In genomic region chr7:44157116-44158059, GRCh38 we compare ENCODE assay signal across 25 cellular contexts. TPM values are rescaled to one million over a fixed set of nuclear protein-coding genes. Genes with fewer than 3 reads are reported as not detected.
DNase-seq lines count a peak whose midpoint lies in the region; ATAC-seq and TF ChIP-seq lines count a peak whose summit lies in the region.
"Had no signal": no experiment of that assay in that cellular context is flagged by ENCODE, and none has a peak within 500 bp of the region (broad histone marks: within the 10 kb centered on the region; RNA-seq: fewer than 3 reads in every experiment).

No MANE protein-coding gene starts in this region.

- no peaks in the 10 kb centered on the region for H3K27me3 ChIP-seq in WERI-Rb-1 (ENCODE audit: insufficient read depth, low read depth, severe bottlenecking)

- H3K27ac ChIP-seq in WERI-Rb-1, result peak overlapping the region; percentile 55
- H3K27ac ChIP-seq: GM23248 had no signal

- peak; percentile 42 for DNase-seq in activated CD8-positive, alpha-beta memory T cell treated with anti-CD3 and anti-CD28 coated beads, Interleukin-2, amount 50 U/mL, for 48 hours
- DNase-seq in activated CD8-positive, alpha-beta memory T cell treated with anti-CD3 and anti-CD28 coated beads for 24 hours, result no peak
- DNase-seq in WERI-Rb-1, result peak; percentile 89
- DNase-seq in left lobe of liver (ENCODE audit: low spot score), result no peak
- DNase-seq in sciatic nerve (ENCODE audit: low spot score), result peak; percentile 49
- no peak for DNase-seq in HuH-7.5 (ENCODE audit: low spot score)
- no peak for DNase-seq in NCI-H510A treated with DMSO at 0.1 percent for 48 hours (lab: John Stamatoyannopoulos, UW)
- DNase-seq in LoVo (ENCODE audit: low spot score), result no peak
- DNase-seq: activated naive CD8-positive, alpha-beta T cell treated with anti-CD3 and anti-CD28 coated beads, Interleukin-2, amount 10 ng/mL, durations not matched to agents 7 days and 5 days; DMS79 treated with DMSO at 0.1 percent for 48 hours; effector CD4-positive, alpha-beta T cell; foreskin melanocyte; GM23248; hypothalamus; kidney; NCI-H187 treated with DMSO at 0.1 percent for 48 hours; NK-92 treated with Interleukin-12 subunit alpha and Interleukin-12 subunit beta, amount 100 ng/mL, for 24 hours; nucleus accumbens; stimulated activated CD4-positive, alpha-beta T cell treated with anti-CD3 and anti-CD28 coated beads, Interleukin-12 subunit alpha, Interleukin-12 subunit beta, amount 100 ng/mL, for 4 hours; T-helper 1 cell; trophoblast cell had no signal

- ATAC-seq in left lobe of liver (peak; percentile 28), sciatic nerve (no peak)
- ATAC-seq: GM12878 had no signal

- intact Hi-C loops in sciatic nerve (cut with DNase I), result no loop called here

- peak; percentile 75 for TF ChIP-seq CTCF in WERI-Rb-1 (IDR thresholded peaks at IDR 0.05; ENCODE audit: low read depth, low read length)

- H3K9me3 ChIP-seq in WERI-Rb-1 (ENCODE audit: severe bottlenecking), result no peaks in the 10 kb centered on the region

- no peaks in the 10 kb centered on the region for H3K36me3 ChIP-seq in WERI-Rb-1

- no peak overlapping the region for H3K4me3 ChIP-seq in WERI-Rb-1 (ENCODE audit: low read depth, low read length)
- H3K4me3 ChIP-seq: GM12878, GM23248 had no signal

RNA-seq across cellular contexts. Expression of gene MYL7, which starts 16.3 kb away (rescaled TPM):
- not detected for total RNA-seq in left lobe of liver
- not detected for total RNA-seq in sciatic nerve
- total RNA-seq: activated naive CD8-positive, alpha-beta T cell treated with anti-CD3 and anti-CD28 coated beads, Interleukin-2, amount 10 ng/mL, durations not matched to agents 7 days and 5 days; B cell; chondrocyte; GM12878; GM23248; kidney; lung microvascular endothelial cell had no signal

RNA-seq across cellular contexts. Expression of gene GCK, which starts 31.9 kb away (rescaled TPM):
- total RNA-seq in left lobe of liver (1.7 TPM), sciatic nerve (1.9 TPM)
- total RNA-seq: GM12878 had no signal

RNA-seq across cellular contexts. Expression of gene POLD2, which starts 34.0 kb away (rescaled TPM):
- 78.3 TPM for total RNA-seq in left lobe of liver
- total RNA-seq in sciatic nerve, result 67.0 TPM

RNA-seq across cellular contexts. Expression of gene YKT6, which starts 43.4 kb away (rescaled TPM):
- total RNA-seq in left lobe of liver (19.9 TPM), sciatic nerve (51.2 TPM)

RNA-seq across cellular contexts. Expression of gene AEBP1, which starts 53.2 kb away (rescaled TPM):
- 9.4 TPM for total RNA-seq in left lobe of liver
- 236 TPM for total RNA-seq in sciatic nerve

Comparison
In these comparisons a context has a peak if more than half of its experiments do, and no peak if none do; other contexts are left out.
1. DNase-seq: peak in activated CD8-positive, alpha-beta memory T cell treated with anti-CD3 and anti-CD28 coated beads, Interleukin-2, amount 50 U/mL, for 48 hours (single experiment), WERI-Rb-1 (single experiment) and sciatic nerve (single experiment); none in activated CD8-positive, alpha-beta memory T cell treated with anti-CD3 and anti-CD28 coated beads for 24 hours (single experiment), left lobe of liver (single experiment), HuH-7.5 (single experiment), NCI-H510A treated with DMSO at 0.1 percent for 48 hours (single experiment) and LoVo (single experiment).